Comparison of ENCODE assay signal across 25 cellular contexts in the genomic region with DNA sequence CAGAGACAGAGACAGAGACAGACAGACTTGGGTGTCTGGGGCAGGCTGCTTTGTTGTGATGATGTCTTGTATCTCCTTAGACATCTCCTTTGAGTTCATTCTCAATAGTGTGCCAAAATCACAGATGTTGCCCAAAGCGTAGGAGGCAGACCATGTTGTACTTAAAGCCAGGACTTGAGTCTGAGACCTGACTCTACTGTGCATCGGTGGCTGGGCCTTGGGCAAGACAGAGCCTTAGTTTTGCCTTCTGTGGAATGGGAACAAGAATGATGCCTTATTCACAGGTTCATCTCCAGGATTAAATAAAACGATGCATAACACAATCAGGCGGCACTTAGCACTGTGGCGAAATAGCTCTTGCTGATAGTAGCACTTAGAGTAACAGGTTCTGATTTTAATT.
DNase-seq lines count a peak whose midpoint lies in the region; ATAC-seq, FAIRE-seq and TF ChIP-seq lines count a peak whose summit lies in the region.
"Had no signal": no experiment of that assay in that cellular context is flagged by ENCODE, and none has a peak within 500 bp of the region (broad histone marks: within the 10 kb centered on the region; RNA-seq: fewer than 3 reads in every experiment).

No MANE protein-coding gene starts in this region.

- no peaks in the 10 kb centered on the region for H3K36me3 ChIP-seq in WERI-Rb-1
- H3K36me3 ChIP-seq in K562 (ENCODE audit: control insufficient read depth, insufficient read depth, low read length), result no peaks in the 10 kb centered on the region
- H3K36me3 ChIP-seq: BE2C, BLaER1 had no signal

- H4K20me1 ChIP-seq in K562 (replicated peaks; ENCODE audit: control insufficient read depth, insufficient read depth, low read length), result no peaks in the 10 kb centered on the region
- H4K20me1 ChIP-seq: BLaER1 had no signal

- TF ChIP-seq EP300 in K562 (IDR thresholded peaks at IDR 0.05; ENCODE audit: low read length), result no peak

- no peaks in the 10 kb centered on the region for H3K4me1 ChIP-seq in K562 (replicated peaks in 1 of 2; ENCODE audit: control insufficient read depth in 2 of 2, insufficient read depth in 2 of 2, low read length in 2 of 2)
- H3K4me1 ChIP-seq: BE2C, BLaER1 had no signal

- H3K4me2 ChIP-seq in K562 (ENCODE audit: insufficient read depth, low read length), result no peak overlapping the region
- H3K4me2 ChIP-seq: BLaER1 had no signal

- no peak for TF ChIP-seq CTCF in WERI-Rb-1 (IDR thresholded peaks at IDR 0.05; ENCODE audit: low read depth, low read length)
- TF ChIP-seq CTCF in K562 (IDR thresholded peaks at IDR 0.05 in 2 of 3, conservative IDR thresholded peaks at IDR 0.05 in 1 of 3; ENCODE audit: insufficient read depth in 2 of 3, low read depth in 1 of 3, low read length in 3 of 3), result no peak

- no peaks in the 10 kb centered on the region for H3K9me3 ChIP-seq in WERI-Rb-1 (ENCODE audit: severe bottlenecking)
- no peaks in the 10 kb centered on the region for H3K9me3 ChIP-seq in K562 (replicated peaks; ENCODE audit: control insufficient read depth, insufficient read depth, low read depth, low read length)
- H3K9me3 ChIP-seq: BE2C, BLaER1 had no signal

- H3K79me2 ChIP-seq in K562 (ENCODE audit: control insufficient read depth, insufficient read depth, low read length), result no peaks in the 10 kb centered on the region

- no peak for ATAC-seq in K562
- ATAC-seq: GM12878 had no signal

- DNase-seq in WERI-Rb-1 (no peak), K562 (ENCODE audit: extremely low read depth in 1 of 4, low spot score in 3 of 4) (no peak), mesenteric fat pad (ENCODE audit: low spot score) (peak; percentile 68), LoVo (ENCODE audit: low spot score) (no peak), medulla oblongata (ENCODE audit: extremely low spot score) (no peak)
- DNase-seq: 8988T; ACHN; BE2C; C1 segment of cervical spinal cord; CD4-positive, alpha-beta memory T cell; CD4-positive, CD25-positive, alpha-beta regulatory T cell; CD8-positive, alpha-beta memory T cell; COR-L47; DMS 273 treated with DMSO at 0.1 percent for 48 hours; DMS153; DMS53; DMS79; DND-41; EL; GDM1 had no signal

- H3K9me1 ChIP-seq in K562 (ENCODE audit: control insufficient read depth, insufficient read depth, low read length), result no peaks in the 10 kb centered on the region

- CTCF ChIA-PET in K562 (lab: Yijun Ruan, JAX; ENCODE audit: low intra/inter-chr PET ratio), result interaction anchor here (0.6 kb wide), 1 partner anchor 24 kb away, joined by 3 read pairs; no protein-coding TSS in a partner anchor

- no peak for TF ChIP-seq RAD21 in K562 (CRISPR knock-in tag; conservative IDR thresholded peaks at IDR 0.05 in 1 of 2, IDR thresholded peaks at IDR 0.05 in 1 of 2)

- no peak overlapping the region for H2AFZ ChIP-seq in K562 (ENCODE audit: low read depth, low read length)

- H3K27me3 ChIP-seq in WERI-Rb-1 (ENCODE audit: insufficient read depth, low read depth, severe bottlenecking) (no peaks in the 10 kb centered on the region), K562 (ENCODE audit: control insufficient read depth in 2 of 2, insufficient read depth in 2 of 2, low read length in 2 of 2) (peaks cover 0 to 25% of the 10 kb centered on the region in 2 experiments; a peak in 3 of 5 replicates)
- H3K27me3 ChIP-seq: BE2C, BLaER1 had no signal

- BruUV-seq in K562 (replicated peaks; lab: Mats Ljungman, UMichigan), result no TSS peak

- TF ChIP-seq POLR2A in K562 (conservative IDR thresholded peaks at IDR 0.05), result no peak

- in situ Hi-C loops in K562 (cut with MboI), result no loop called here

- peak overlapping the region; percentile 58; the same call in 1 of the 2 replicates for H3K27ac ChIP-seq in WERI-Rb-1
- no peak overlapping the region for H3K27ac ChIP-seq in K562 (ENCODE audit: extremely low read depth, low read depth, low read length)
- H3K27ac ChIP-seq: BLaER1 had no signal

- POLR2A ChIA-PET in K562 (lab: Yijun Ruan, JAX), result interaction anchor here (0.6 kb wide), 2 partner anchors 45 to 82 kb away, joined by 3 read pairs; no protein-coding TSS in a partner anchor

- WGBS in K562 (ENCODE audit: insufficient coverage, low coverage, missing lambda C conversion rate), result 2% methylated on average over 5 of the region's 5 CpGs

- no peak overlapping the region for H3K9ac ChIP-seq in K562 (ENCODE audit: insufficient read depth in 1 of 2, low read depth in 2 of 2, low read length in 2 of 2)
- H3K9ac ChIP-seq: BLaER1 had no signal

- H3K4me3 ChIP-seq in WERI-Rb-1 (ENCODE audit: low read depth, low read length) (no peak overlapping the region), K562 (no peak overlapping the region)
- H3K4me3 ChIP-seq: BLaER1, GM12878 had no signal

- intact Hi-C loops in K562 (cut with micrococcal nuclease), result no loop called here

- no peak for FAIRE-seq in K562 (lab: Jason Lieb, UNC)
- FAIRE-seq: A204.1, GM12878, GM12892, GM18507 had no signal

TF ChIP-seq in K562, 482 proteins besides CTCF, POLR2A, EP300 and RAD21:
- TF ChIP-seq ZNF583 (CRISPR knock-in tag; IDR thresholded peaks at IDR 0.05) (no peak), RBM25 (IDR thresholded peaks at IDR 0.05; ENCODE audit: low read depth, low read length, severe bottlenecking) (peak; percentile 61)
TF ChIP-seq in K562: peak in this region for 1.
